Comparison of ENCODE assay signal across 5 cellular contexts in genomic region chr6:161154796-161155335, GRCh38.
"Had no signal": no experiment of that assay in that cellular context is flagged by ENCODE, and none has a peak within 500 bp of the region (broad histone marks: within the 10 kb centered on the region; RNA-seq: fewer than 3 reads in every experiment).

No MANE protein-coding gene starts in this region.

- ATAC-seq: GM23338, K562 had no signal

- DNase-seq: H9, HCEC 1CT, IMR-90 had no signal
